In genomic region chr14:24887623-24888304, GRCh38 we compare ENCODE assay signal across 13 cellular contexts.
"Had no signal": no experiment of that assay in that cellular context is flagged by ENCODE, and none has a peak within 500 bp of the region (broad histone marks: within the 10 kb centered on the region; RNA-seq: fewer than 3 reads in every experiment).

No MANE protein-coding gene starts in this region.

- H3K9me3 ChIP-seq: pancreas, thoracic aorta had no signal

- ATAC-seq: activated naive CD4-positive, alpha-beta T cell treated with anti-CD3 and anti-CD28 coated beads, Interleukin-2, amount 50 U/mL, for 72 hours; foreskin keratinocyte; pancreas; T-helper 17 cell had no signal

- H3K4me3 Mint-ChIP-seq: naive B cell, T-helper 17 cell had no signal

- H3K4me3 ChIP-seq: cardiac muscle cell, heart right ventricle, pancreas, skin epidermis, stomach, thoracic aorta had no signal

- H3K4me1 Mint-ChIP-seq: naive B cell, T-helper 17 cell had no signal

- H3K36me3 Mint-ChIP-seq: naive B cell had no signal

- H3K27ac Mint-ChIP-seq: activated naive CD4-positive, alpha-beta T cell treated with anti-CD3 and anti-CD28 coated beads, Interleukin-2, amount 50 U/mL, for 72 hours; activated T-helper 2 cell treated with anti-CD3 and anti-CD28 coated beads, Interferon-gamma antibody, Interleukin-2, Interleukin-4, amounts not matched to agents 10 μg/mL and 5 μg/mL and 100 μg/mL, durations not matched to agents 14 hours and 24 hours and 36 hours; naive B cell; T-helper 17 cell had no signal

- H3K27me3 ChIP-seq: cardiac muscle cell, foreskin keratinocyte, heart right ventricle, pancreas, stomach had no signal

- DNase-seq: amygdala, heart right ventricle, midbrain, naive B cell, pancreas, stomach, T-helper 17 cell had no signal

- H3K27ac ChIP-seq: cardiac muscle cell, foreskin keratinocyte, heart right ventricle, pancreas, skin epidermis, stomach, thoracic aorta had no signal

- H3K9me3 Mint-ChIP-seq: activated T-helper 2 cell treated with anti-CD3 and anti-CD28 coated beads, Interferon-gamma antibody, Interleukin-2, Interleukin-4, amounts not matched to agents 10 μg/mL and 5 μg/mL and 100 μg/mL, durations not matched to agents 14 hours and 24 hours and 36 hours had no signal

- H3K36me3 ChIP-seq: cardiac muscle cell, heart right ventricle, pancreas, thoracic aorta had no signal

- H3K4me1 ChIP-seq: foreskin keratinocyte had no signal
